In the genomic region with DNA sequence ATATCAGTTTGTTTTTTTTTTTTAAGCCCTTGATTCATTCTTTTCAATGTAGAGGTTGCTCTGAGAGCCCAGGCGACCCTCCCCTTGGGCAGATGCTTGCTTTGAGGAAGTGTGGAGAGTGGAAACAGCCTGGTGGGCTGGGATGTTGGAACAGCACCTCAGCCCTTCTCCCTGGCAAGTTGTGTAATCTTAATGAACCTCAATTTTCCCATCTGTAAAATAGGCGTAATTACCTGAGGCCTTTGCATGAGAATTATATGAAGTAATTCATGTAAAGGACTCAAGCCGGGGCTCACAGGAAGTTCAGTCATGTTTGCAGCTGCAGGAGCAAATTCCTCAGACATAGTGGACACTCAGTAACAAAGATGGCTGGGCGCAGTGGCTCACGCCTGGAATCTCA, we compare ENCODE assay signal across 21 cellular contexts. TPM values are rescaled to one million over a fixed set of nuclear protein-coding genes. Genes with fewer than 3 reads are reported as not detected.
"Had no signal": no experiment of that assay in that cellular context is flagged by ENCODE, and none has a peak within 500 bp of the region (broad histone marks: within the 10 kb centered on the region; RNA-seq: fewer than 3 reads in every experiment).

No MANE protein-coding gene starts in this region.

- H3K9me3 Mint-ChIP-seq: endodermal cell had no signal

- H3K27ac Mint-ChIP-seq: activated CD8-positive, alpha-beta memory T cell treated with anti-CD3 and anti-CD28 coated beads, Interleukin-2, amount 10 ng/mL, durations not matched to agents 7 days and 5 days; endodermal cell had no signal

- H3K27ac ChIP-seq: body of pancreas, cardiac muscle cell, esophagus squamous epithelium, gastrocnemius medialis, testis, uterus, WERI-Rb-1 had no signal

- H3K9me3 ChIP-seq: body of pancreas, esophagus squamous epithelium, gastrocnemius medialis, testis, uterus had no signal

- H3K36me3 Mint-ChIP-seq: activated CD8-positive, alpha-beta memory T cell treated with anti-CD3 and anti-CD28 coated beads, Interleukin-2, amount 10 ng/mL, durations not matched to agents 7 days and 5 days had no signal

- DNase-seq: activated CD4-positive, alpha-beta T cell treated with anti-CD3 and anti-CD28 coated beads, Interleukin-2, amount 50 U/mL, for 48 hours; activated CD8-positive, alpha-beta memory T cell treated with anti-CD3 and anti-CD28 coated beads, Interleukin-2, amount 10 ng/mL, durations not matched to agents 7 days and 5 days; activated naive CD4-positive, alpha-beta T cell treated with Interleukin-2 at 50 U/mL for 16 hours; anterior cingulate cortex; body of pancreas; cortex of kidney; endodermal cell; esophagus squamous epithelium; gastrocnemius medialis; hippocampal formation; left ventricle myocardium superior; retina; stimulated activated CD4-positive, alpha-beta T cell treated with anti-CD3 and anti-CD28 coated beads, Interleukin-2, amount 100 ng/mL, for 48 hours; stimulated activated CD8-positive, alpha-beta memory T cell treated with anti-CD3 and anti-CD28 coated beads, Interleukin-4, amount 100 ng/mL, for 48 hours; stimulated activated naive CD4-positive, alpha-beta T cell; testis; trophoblast cell; uterus; WERI-Rb-1 had no signal

- H3K4me1 ChIP-seq: gastrocnemius medialis, uterus had no signal

- ATAC-seq: activated CD8-positive, alpha-beta memory T cell treated with anti-CD3 and anti-CD28 coated beads, Interleukin-2, amount 10 ng/mL, durations not matched to agents 7 days and 5 days; body of pancreas; gastrocnemius medialis; left ventricle myocardium superior had no signal

- H3K4me3 ChIP-seq: body of pancreas, cardiac muscle cell, esophagus squamous epithelium, gastrocnemius medialis, testis, uterus had no signal

- H3K4me3 Mint-ChIP-seq: activated CD8-positive, alpha-beta memory T cell treated with anti-CD3 and anti-CD28 coated beads, Interleukin-2, amount 10 ng/mL, durations not matched to agents 7 days and 5 days; endodermal cell had no signal

- H3K27me3 ChIP-seq: body of pancreas, cardiac muscle cell, esophagus squamous epithelium, gastrocnemius medialis, testis, uterus had no signal

- H3K27me3 Mint-ChIP-seq: activated CD8-positive, alpha-beta memory T cell treated with anti-CD3 and anti-CD28 coated beads, Interleukin-2, amount 10 ng/mL, durations not matched to agents 7 days and 5 days had no signal

- H3K36me3 ChIP-seq: cardiac muscle cell, esophagus squamous epithelium, gastrocnemius medialis, uterus, WERI-Rb-1 had no signal

RNA-seq across cellular contexts. Expression of a gene that starts 49.8 kb away (rescaled TPM):
- total RNA-seq: myocyte had no signal
